In the genomic region with DNA sequence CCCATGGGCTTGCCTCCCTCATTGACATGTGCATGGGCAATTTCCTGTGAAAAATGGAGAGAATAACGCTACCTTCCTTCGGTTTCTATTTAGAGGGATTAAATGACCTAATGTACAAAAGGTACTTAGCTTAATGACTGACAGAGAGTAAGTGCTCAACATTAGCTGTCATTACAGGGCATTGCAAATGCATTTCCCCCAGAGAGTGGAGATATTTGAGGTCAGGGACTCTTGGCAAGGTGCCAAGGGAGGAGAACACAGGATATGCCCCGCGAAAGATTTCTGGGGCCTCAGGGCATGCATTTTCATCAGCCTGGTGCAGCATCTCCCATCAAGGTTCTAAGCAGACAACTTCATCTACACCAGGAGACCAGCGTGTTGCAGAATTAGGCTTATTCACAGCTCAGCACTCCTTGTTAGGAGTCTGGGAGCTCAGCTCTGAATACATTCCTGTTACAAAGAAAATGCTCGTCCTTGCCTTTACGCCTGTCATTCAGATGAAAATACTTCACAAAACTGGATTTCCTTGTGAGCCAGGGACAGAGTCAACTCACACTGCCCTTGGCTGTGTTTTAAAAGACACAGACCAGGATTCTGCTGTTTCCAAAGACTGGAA, we compare ENCODE assay signal across 1 cellular context.
TF ChIP-seq lines count a peak whose summit lies in the region.

No MANE protein-coding gene starts in this region.

TF ChIP-seq in HEK293, 187 proteins besides CTCF, POLR2A, EP300 and RAD21 (continued from another document and continues in another):
- TF ChIP-seq, protein P1, sequence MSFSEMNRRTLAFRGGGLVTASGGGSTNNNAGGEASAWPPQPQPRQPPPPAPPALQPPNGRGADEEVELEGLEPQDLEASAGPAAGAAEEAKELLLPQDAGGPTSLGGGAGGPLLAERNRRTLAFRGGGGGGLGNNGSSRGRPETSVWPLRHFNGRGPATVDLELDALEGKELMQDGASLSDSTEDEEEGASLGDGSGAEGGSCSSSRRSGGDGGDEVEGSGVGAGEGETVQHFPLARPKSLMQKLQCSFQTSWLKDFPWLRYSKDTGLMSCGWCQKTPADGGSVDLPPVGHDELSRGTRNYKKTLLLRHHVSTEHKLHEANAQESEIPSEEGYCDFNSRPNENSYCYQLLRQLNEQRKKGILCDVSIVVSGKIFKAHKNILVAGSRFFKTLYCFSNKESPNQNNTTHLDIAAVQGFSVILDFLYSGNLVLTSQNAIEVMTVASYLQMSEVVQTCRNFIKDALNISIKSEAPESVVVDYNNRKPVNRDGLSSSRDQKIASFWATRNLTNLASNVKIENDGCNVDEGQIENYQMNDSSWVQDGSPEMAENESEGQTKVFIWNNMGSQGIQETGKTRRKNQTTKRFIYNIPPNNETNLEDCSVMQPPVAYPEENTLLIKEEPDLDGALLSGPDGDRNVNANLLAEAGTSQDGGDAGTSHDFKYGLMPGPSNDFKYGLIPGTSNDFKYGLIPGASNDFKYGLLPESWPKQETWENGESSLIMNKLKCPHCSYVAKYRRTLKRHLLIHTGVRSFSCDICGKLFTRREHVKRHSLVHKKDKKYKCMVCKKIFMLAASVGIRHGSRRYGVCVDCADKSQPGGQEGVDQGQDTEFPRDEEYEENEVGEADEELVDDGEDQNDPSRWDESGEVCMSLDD (tag by site-specific recombination; IDR thresholded peaks at IDR 0.05): no peak
- TF ChIP-seq, protein P2, sequence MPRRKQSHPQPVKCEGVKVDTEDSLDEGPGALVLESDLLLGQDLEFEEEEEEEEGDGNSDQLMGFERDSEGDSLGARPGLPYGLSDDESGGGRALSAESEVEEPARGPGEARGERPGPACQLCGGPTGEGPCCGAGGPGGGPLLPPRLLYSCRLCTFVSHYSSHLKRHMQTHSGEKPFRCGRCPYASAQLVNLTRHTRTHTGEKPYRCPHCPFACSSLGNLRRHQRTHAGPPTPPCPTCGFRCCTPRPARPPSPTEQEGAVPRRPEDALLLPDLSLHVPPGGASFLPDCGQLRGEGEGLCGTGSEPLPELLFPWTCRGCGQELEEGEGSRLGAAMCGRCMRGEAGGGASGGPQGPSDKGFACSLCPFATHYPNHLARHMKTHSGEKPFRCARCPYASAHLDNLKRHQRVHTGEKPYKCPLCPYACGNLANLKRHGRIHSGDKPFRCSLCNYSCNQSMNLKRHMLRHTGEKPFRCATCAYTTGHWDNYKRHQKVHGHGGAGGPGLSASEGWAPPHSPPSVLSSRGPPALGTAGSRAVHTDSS (tag by site-specific recombination; IDR thresholded peaks at IDR 0.05): peak; percentile 44
- TF ChIP-seq ZNF169 (tag by site-specific recombination; IDR thresholded peaks at IDR 0.05): no peak
- no peak for TF ChIP-seq ZNF292 (tag by site-specific recombination; IDR thresholded peaks at IDR 0.05; ENCODE audit: borderline replicate concordance, low read depth)
- TF ChIP-seq, protein P3, sequence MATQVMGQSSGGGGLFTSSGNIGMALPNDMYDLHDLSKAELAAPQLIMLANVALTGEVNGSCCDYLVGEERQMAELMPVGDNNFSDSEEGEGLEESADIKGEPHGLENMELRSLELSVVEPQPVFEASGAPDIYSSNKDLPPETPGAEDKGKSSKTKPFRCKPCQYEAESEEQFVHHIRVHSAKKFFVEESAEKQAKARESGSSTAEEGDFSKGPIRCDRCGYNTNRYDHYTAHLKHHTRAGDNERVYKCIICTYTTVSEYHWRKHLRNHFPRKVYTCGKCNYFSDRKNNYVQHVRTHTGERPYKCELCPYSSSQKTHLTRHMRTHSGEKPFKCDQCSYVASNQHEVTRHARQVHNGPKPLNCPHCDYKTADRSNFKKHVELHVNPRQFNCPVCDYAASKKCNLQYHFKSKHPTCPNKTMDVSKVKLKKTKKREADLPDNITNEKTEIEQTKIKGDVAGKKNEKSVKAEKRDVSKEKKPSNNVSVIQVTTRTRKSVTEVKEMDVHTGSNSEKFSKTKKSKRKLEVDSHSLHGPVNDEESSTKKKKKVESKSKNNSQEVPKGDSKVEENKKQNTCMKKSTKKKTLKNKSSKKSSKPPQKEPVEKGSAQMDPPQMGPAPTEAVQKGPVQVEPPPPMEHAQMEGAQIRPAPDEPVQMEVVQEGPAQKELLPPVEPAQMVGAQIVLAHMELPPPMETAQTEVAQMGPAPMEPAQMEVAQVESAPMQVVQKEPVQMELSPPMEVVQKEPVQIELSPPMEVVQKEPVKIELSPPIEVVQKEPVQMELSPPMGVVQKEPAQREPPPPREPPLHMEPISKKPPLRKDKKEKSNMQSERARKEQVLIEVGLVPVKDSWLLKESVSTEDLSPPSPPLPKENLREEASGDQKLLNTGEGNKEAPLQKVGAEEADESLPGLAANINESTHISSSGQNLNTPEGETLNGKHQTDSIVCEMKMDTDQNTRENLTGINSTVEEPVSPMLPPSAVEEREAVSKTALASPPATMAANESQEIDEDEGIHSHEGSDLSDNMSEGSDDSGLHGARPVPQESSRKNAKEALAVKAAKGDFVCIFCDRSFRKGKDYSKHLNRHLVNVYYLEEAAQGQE (tag by site-specific recombination; IDR thresholded peaks at IDR 0.05): no peak
- TF ChIP-seq SETDB1 (IDR thresholded peaks at IDR 0.05; ENCODE audit: insufficient read length, low read length): no peak
- TF ChIP-seq, protein P4, sequence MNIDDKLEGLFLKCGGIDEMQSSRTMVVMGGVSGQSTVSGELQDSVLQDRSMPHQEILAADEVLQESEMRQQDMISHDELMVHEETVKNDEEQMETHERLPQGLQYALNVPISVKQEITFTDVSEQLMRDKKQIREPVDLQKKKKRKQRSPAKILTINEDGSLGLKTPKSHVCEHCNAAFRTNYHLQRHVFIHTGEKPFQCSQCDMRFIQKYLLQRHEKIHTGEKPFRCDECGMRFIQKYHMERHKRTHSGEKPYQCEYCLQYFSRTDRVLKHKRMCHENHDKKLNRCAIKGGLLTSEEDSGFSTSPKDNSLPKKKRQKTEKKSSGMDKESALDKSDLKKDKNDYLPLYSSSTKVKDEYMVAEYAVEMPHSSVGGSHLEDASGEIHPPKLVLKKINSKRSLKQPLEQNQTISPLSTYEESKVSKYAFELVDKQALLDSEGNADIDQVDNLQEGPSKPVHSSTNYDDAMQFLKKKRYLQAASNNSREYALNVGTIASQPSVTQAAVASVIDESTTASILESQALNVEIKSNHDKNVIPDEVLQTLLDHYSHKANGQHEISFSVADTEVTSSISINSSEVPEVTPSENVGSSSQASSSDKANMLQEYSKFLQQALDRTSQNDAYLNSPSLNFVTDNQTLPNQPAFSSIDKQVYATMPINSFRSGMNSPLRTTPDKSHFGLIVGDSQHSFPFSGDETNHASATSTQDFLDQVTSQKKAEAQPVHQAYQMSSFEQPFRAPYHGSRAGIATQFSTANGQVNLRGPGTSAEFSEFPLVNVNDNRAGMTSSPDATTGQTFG (tag by site-specific recombination; IDR thresholded peaks at IDR 0.05; ENCODE audit: borderline replicate concordance): no peak
- no peak for TF ChIP-seq ZNF2 (tag by site-specific recombination; IDR thresholded peaks at IDR 0.05)
- no peak for TF ChIP-seq SP3 (tag by site-specific recombination; IDR thresholded peaks at IDR 0.05)
- TF ChIP-seq, protein P5, sequence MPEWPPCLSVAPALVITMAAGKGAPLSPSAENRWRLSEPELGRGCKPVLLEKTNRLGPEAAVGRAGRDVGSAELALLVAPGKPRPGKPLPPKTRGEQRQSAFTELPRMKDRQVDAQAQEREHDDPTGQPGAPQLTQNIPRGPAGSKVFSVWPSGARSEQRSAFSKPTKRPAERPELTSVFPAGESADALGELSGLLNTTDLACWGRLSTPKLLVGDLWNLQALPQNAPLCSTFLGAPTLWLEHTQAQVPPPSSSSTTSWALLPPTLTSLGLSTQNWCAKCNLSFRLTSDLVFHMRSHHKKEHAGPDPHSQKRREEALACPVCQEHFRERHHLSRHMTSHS (tag by site-specific recombination; IDR thresholded peaks at IDR 0.05): no peak
- TF ChIP-seq, protein P6, sequence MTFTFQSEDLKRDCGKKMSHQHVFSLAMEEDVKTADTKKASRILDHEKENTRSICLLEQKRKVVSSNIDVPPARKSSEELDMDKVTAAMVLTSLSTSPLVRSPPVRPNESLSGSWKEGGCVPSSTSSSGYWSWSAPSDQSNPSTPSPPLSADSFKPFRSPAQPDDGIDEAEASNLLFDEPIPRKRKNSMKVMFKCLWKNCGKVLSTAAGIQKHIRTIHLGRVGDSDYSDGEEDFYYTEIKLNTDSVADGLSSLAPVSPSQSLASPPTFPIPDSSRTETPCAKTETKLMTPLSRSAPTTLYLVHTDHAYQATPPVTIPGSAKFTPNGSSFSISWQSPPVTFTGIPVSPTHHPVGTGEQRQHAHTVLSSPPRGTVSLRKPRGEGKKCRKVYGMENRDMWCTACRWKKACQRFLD (tag by site-specific recombination; IDR thresholded peaks at IDR 0.05): no peak
- no peak for TF ChIP-seq ZNF335 (tag by site-specific recombination; conservative IDR thresholded peaks at IDR 0.05)
- peak; percentile 52; the same call in 1 of the 2 replicates for TF ChIP-seq ZNF624 (tag by site-specific recombination; IDR thresholded peaks at IDR 0.05)
- no peak for TF ChIP-seq ZSCAN23 (tag by site-specific recombination; IDR thresholded peaks at IDR 0.05)
- TF ChIP-seq, protein P7, sequence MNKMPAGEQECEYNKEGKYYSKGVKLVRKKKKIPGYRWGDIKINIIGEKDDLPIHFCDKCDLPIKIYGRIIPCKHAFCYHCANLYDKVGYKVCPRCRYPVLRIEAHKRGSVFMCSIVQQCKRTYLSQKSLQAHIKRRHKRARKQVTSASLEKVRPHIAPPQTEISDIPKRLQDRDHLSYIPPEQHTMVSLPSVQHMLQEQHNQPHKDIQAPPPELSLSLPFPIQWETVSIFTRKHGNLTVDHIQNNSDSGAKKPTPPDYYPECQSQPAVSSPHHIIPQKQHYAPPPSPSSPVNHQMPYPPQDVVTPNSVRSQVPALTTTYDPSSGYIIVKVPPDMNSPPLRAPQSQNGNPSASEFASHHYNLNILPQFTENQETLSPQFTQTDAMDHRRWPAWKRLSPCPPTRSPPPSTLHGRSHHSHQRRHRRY (tag by site-specific recombination; IDR thresholded peaks at IDR 0.05): no peak
- 0 out of 2 replicates have a peak, but pooled peaks have one; percentile 28 for TF ChIP-seq MZF1 (tag by site-specific recombination; IDR thresholded peaks at IDR 0.05; ENCODE audit: borderline replicate concordance)
- TF ChIP-seq OSR2 (tag by site-specific recombination; IDR thresholded peaks at IDR 0.05): peak; percentile 79
- TF ChIP-seq ZNF664 (tag by site-specific recombination; IDR thresholded peaks at IDR 0.05): 0 out of 2 replicates have a peak, but pooled peaks have one; percentile 31
- TF ChIP-seq ZNF248 (tag by site-specific recombination; IDR thresholded peaks at IDR 0.05): 0 out of 2 replicates have a peak, but pooled peaks have one; percentile 55
- no peak for TF ChIP-seq ZNF837 (tag by site-specific recombination; IDR thresholded peaks at IDR 0.05)
- no peak for TF ChIP-seq IKZF3 (tag by site-specific recombination; IDR thresholded peaks at IDR 0.05)
- TF ChIP-seq ZIC2 (tag by site-specific recombination; IDR thresholded peaks at IDR 0.05): no peak
- peak; percentile 92 for TF ChIP-seq ZNF350 (tag by site-specific recombination; IDR thresholded peaks at IDR 0.05)
- no peak for TF ChIP-seq ZNF830 (tag by site-specific recombination; IDR thresholded peaks at IDR 0.05; ENCODE audit: low read depth)
- TF ChIP-seq ZNF626 (tag by site-specific recombination; IDR thresholded peaks at IDR 0.05): no peak
- peak; percentile 47; the same call in 1 of the 2 replicates for TF ChIP-seq ZNF366 (tag by site-specific recombination; conservative IDR thresholded peaks at IDR 0.05)
- no peak for TF ChIP-seq ZNF114 (tag by site-specific recombination; IDR thresholded peaks at IDR 0.05)
- TF ChIP-seq, protein P8, sequence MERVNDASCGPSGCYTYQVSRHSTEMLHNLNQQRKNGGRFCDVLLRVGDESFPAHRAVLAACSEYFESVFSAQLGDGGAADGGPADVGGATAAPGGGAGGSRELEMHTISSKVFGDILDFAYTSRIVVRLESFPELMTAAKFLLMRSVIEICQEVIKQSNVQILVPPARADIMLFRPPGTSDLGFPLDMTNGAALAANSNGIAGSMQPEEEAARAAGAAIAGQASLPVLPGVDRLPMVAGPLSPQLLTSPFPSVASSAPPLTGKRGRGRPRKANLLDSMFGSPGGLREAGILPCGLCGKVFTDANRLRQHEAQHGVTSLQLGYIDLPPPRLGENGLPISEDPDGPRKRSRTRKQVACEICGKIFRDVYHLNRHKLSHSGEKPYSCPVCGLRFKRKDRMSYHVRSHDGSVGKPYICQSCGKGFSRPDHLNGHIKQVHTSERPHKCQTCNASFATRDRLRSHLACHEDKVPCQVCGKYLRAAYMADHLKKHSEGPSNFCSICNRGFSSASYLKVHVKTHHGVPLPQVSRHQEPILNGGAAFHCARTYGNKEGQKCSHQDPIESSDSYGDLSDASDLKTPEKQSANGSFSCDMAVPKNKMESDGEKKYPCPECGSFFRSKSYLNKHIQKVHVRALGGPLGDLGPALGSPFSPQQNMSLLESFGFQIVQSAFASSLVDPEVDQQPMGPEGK (tag by site-specific recombination; IDR thresholded peaks at IDR 0.05): peak; percentile 39; the same call in 1 of the 2 replicates
- TF ChIP-seq ZNF324 (tag by site-specific recombination; IDR thresholded peaks at IDR 0.05): no peak
- TF ChIP-seq, protein P9, sequence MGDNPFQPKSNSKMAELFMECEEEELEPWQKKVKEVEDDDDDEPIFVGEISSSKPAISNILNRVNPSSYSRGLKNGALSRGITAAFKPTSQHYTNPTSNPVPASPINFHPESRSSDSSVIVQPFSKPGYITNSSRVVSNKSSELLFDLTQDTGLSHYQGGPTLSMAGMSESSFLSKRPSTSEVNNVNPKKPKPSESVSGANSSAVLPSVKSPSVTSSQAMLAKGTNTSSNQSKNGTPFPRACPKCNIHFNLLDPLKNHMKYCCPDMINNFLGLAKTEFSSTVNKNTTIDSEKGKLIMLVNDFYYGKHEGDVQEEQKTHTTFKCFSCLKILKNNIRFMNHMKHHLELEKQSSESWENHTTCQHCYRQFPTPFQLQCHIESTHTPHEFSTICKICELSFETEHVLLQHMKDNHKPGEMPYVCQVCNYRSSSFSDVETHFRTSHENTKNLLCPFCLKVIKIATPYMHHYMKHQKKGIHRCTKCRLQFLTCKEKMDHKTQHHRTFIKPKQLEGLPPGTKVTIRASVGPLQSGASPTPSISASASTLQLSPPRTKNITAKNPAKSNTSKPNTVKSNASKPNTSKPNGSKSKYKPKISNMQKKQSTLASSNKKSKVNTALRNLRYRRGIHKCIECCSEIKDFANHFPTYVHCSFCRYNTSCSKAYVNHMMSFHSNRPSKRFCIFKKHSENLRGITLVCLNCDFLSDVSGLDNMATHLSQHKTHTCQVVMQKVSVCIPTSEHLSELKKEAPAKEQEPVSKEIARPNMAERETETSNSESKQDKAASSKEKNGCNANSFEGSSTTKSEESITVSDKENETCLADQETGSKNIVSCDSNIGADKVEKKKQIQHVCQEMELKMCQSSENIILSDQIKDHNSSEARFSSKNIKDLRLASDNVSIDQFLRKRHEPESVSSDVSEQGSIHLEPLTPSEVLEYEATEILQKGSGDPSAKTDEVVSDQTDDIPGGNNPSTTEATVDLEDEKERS (tag by site-specific recombination; IDR thresholded peaks at IDR 0.05): no peak
- peak; percentile 93 for TF ChIP-seq ZNF561 (tag by site-specific recombination; IDR thresholded peaks at IDR 0.05; ENCODE audit: borderline replicate concordance)
- TF ChIP-seq ZNF596 (tag by site-specific recombination; IDR thresholded peaks at IDR 0.05): no peak
- no peak for TF ChIP-seq HOXC10 (CRISPR knock-in tag; IDR thresholded peaks at IDR 0.05)
- TF ChIP-seq, protein P10, sequence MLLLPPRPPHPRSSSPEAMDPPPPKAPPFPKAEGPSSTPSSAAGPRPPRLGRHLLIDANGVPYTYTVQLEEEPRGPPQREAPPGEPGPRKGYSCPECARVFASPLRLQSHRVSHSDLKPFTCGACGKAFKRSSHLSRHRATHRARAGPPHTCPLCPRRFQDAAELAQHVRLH (tag by site-specific recombination; IDR thresholded peaks at IDR 0.05): peak; percentile 65
- peak; percentile 66; the same call in 1 of the 2 replicates for TF ChIP-seq ZNF549 (tag by site-specific recombination; IDR thresholded peaks at IDR 0.05)
